ENCODE assay signal across 1 cellular context in the genomic region with DNA sequence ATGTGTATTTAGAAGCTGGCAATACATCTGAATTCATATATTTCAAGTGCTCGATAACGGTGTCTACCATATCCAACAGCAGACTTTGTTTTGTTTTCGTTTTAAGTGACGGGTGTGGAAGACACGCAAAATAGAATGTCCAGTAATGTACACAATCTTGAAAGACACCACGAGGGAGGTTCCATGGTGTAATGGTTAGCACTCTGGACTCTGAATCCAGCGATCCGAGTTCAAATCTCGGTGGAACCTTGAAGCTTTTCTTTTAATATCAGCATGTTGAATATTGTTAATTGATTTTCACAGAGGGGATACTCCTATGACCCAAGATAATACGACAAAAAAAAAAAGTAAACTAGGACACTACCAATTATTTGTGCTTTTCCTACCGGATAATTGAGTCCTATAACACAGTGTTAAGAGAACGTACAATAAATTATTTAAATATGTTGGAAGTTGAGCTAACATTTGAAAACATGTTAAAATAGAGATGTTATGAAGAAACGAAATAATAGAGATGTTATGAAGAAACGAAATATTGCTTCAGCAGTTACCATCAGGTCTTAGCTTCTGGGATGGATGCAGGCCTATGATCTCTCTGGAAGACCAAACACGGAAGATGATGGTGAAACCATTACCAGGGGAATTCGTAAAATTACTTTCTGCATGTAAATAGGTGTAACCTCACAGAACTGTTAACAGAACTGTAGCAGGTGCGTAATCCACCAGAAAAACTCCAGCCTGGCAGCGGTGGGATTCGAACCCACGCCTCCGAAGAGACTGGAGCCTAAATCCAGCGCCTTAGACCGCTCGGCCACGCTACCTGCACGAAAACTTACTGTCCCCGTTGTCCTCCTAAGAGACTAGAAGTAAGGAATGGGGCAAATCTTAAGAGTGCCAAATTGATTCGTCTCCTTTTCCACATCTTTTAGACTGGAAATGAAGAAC.
A peak's percentile ranks its signal among the peaks of the same experiment; 100 is the strongest.
TF ChIP-seq lines count a peak whose summit lies in the region.

No MANE protein-coding gene starts in this region.

TF ChIP-seq in HCT116, 20 proteins besides CTCF, POLR2A, EP300 and RAD21 (continued from another document):
- TF ChIP-seq, protein P1, sequence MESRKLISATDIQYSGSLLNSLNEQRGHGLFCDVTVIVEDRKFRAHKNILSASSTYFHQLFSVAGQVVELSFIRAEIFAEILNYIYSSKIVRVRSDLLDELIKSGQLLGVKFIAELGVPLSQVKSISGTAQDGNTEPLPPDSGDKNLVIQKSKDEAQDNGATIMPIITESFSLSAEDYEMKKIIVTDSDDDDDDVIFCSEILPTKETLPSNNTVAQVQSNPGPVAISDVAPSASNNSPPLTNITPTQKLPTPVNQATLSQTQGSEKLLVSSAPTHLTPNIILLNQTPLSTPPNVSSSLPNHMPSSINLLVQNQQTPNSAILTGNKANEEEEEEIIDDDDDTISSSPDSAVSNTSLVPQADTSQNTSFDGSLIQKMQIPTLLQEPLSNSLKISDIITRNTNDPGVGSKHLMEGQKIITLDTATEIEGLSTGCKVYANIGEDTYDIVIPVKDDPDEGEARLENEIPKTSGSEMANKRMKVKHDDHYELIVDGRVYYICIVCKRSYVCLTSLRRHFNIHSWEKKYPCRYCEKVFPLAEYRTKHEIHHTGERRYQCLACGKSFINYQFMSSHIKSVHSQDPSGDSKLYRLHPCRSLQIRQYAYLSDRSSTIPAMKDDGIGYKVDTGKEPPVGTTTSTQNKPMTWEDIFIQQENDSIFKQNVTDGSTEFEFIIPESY (IDR thresholded peaks at IDR 0.05; ENCODE audit: extremely low read depth, insufficient replicate concordance, low read length): no peak
- peak; percentile 22; the same call in 1 of the 2 replicates for TF ChIP-seq SIN3A (IDR thresholded peaks at IDR 0.05; ENCODE audit: low read depth)
- TF ChIP-seq, protein P2, sequence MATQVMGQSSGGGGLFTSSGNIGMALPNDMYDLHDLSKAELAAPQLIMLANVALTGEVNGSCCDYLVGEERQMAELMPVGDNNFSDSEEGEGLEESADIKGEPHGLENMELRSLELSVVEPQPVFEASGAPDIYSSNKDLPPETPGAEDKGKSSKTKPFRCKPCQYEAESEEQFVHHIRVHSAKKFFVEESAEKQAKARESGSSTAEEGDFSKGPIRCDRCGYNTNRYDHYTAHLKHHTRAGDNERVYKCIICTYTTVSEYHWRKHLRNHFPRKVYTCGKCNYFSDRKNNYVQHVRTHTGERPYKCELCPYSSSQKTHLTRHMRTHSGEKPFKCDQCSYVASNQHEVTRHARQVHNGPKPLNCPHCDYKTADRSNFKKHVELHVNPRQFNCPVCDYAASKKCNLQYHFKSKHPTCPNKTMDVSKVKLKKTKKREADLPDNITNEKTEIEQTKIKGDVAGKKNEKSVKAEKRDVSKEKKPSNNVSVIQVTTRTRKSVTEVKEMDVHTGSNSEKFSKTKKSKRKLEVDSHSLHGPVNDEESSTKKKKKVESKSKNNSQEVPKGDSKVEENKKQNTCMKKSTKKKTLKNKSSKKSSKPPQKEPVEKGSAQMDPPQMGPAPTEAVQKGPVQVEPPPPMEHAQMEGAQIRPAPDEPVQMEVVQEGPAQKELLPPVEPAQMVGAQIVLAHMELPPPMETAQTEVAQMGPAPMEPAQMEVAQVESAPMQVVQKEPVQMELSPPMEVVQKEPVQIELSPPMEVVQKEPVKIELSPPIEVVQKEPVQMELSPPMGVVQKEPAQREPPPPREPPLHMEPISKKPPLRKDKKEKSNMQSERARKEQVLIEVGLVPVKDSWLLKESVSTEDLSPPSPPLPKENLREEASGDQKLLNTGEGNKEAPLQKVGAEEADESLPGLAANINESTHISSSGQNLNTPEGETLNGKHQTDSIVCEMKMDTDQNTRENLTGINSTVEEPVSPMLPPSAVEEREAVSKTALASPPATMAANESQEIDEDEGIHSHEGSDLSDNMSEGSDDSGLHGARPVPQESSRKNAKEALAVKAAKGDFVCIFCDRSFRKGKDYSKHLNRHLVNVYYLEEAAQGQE (IDR thresholded peaks at IDR 0.05; ENCODE audit: low read depth): no peak
- TF ChIP-seq FOSL1 (IDR thresholded peaks at IDR 0.05; ENCODE audit: low read depth): no peak; the same call in 1 of the 2 replicates
- no peak; the same call in 1 of the 2 replicates for TF ChIP-seq SRF (IDR thresholded peaks at IDR 0.05; ENCODE audit: low read depth)
